Comparison of ENCODE assay signal across 13 cellular contexts in genomic region chr4:81506731-81507130, GRCh38. TPM values are rescaled to one million over a fixed set of nuclear protein-coding genes. Genes with fewer than 3 reads are reported as not detected.
DNase-seq lines count a peak whose midpoint lies in the region; ATAC-seq and TF ChIP-seq lines count a peak whose summit lies in the region.
"Had no signal": no experiment of that assay in that cellular context is flagged by ENCODE, and none has a peak within 500 bp of the region (broad histone marks: within the 10 kb centered on the region; RNA-seq: fewer than 3 reads in every experiment).

No MANE protein-coding gene starts in this region.

- H3K27me3 Mint-ChIP-seq in activated T-cell treated with anti-CD3 and anti-CD28 coated beads, Interleukin-2, amount 50 U/mL, for 72 hours (ENCODE audit: low read depth) = peaks cover 6% of the 10 kb centered on the region
- H3K27me3 Mint-ChIP-seq in stimulated activated naive CD8-positive, alpha-beta T cell treated with anti-CD3 and anti-CD28 coated beads, Interleukin-15, Interleukin-2, amounts not matched to agents 100 ng/mL and 50 ng/mL, for 24 hours = no peaks in the 10 kb centered on the region
- no peaks in the 10 kb centered on the region for H3K27me3 Mint-ChIP-seq in CD8-positive, alpha-beta T cell (ENCODE audit: low read depth)

- TF ChIP-seq CTCF in CD8-positive, alpha-beta T cell (IDR thresholded peaks at IDR 0.05) = no peak

- no peaks in the 10 kb centered on the region for H3K36me3 Mint-ChIP-seq in activated T-cell treated with anti-CD3 and anti-CD28 coated beads, Interleukin-2, amount 50 U/mL, for 72 hours (ENCODE audit: insufficient read depth in 2 of 2)
- H3K36me3 Mint-ChIP-seq in stimulated activated naive CD8-positive, alpha-beta T cell treated with anti-CD3 and anti-CD28 coated beads, Interleukin-15, Interleukin-2, amounts not matched to agents 100 ng/mL and 50 ng/mL, for 24 hours (ENCODE audit: low read depth) = no peaks in the 10 kb centered on the region
- no peaks in the 10 kb centered on the region for H3K36me3 Mint-ChIP-seq in CD8-positive, alpha-beta T cell

- intact Hi-C loops in CD8-positive, alpha-beta T cell (cut with DNase I, micrococcal nuclease) = loop anchor here (5.0 kb wide), 1 partner anchor 34 kb away; the partner anchor contains the start of gene RASGEF1B (in 2 of the 2)

- no peaks in the 10 kb centered on the region for H3K36me3 ChIP-seq in CD8-positive, alpha-beta T cell (ENCODE audit: insufficient read depth, low read length)
- H3K36me3 ChIP-seq: cardiac muscle cell had no signal

- H3K4me3 ChIP-seq in CD8-positive, alpha-beta T cell (ENCODE audit: low read depth, low read length) = no peak overlapping the region
- H3K4me3 ChIP-seq: cardiac muscle cell had no signal

- POLR2A ChIA-PET in CD8-positive, alpha-beta T cell (lab: Charles Lee) = interaction anchor here (1.6 to 2.3 kb wide), 2 partner anchors 35 to 39 kb away, joined by 4 to 8 read pairs; partner anchors contain the start of gene RASGEF1B

- H3K9me3 ChIP-seq in CD8-positive, alpha-beta T cell (ENCODE audit: low read length) = no peaks in the 10 kb centered on the region

- no peaks in the 10 kb centered on the region for H3K9me3 Mint-ChIP-seq in activated T-cell treated with anti-CD3 and anti-CD28 coated beads, Interleukin-2, amount 50 U/mL, for 72 hours
- H3K9me3 Mint-ChIP-seq in stimulated activated naive CD8-positive, alpha-beta T cell treated with anti-CD3 and anti-CD28 coated beads, Interleukin-15, Interleukin-2, amounts not matched to agents 100 ng/mL and 50 ng/mL, for 24 hours = no peaks in the 10 kb centered on the region
- H3K9me3 Mint-ChIP-seq in CD8-positive, alpha-beta T cell = no peaks in the 10 kb centered on the region

- CTCF ChIA-PET in CD8-positive, alpha-beta T cell (lab: Charles Lee) = interaction anchor here (1.7 to 3.0 kb wide), 4 partner anchors 8 to 39 kb away, joined by 4 to 10 read pairs (median 6); partner anchors contain the start of gene RASGEF1B

- no peaks in the 10 kb centered on the region for H3K27me3 ChIP-seq in CD8-positive, alpha-beta T cell (ENCODE audit: insufficient read depth, low read length)
- H3K27me3 ChIP-seq: cardiac muscle cell had no signal

- no peak overlapping the region for H3K27ac ChIP-seq in CD8-positive, alpha-beta T cell (ENCODE audit: low read depth, low read length)
- H3K27ac ChIP-seq: cardiac muscle cell, foreskin keratinocyte had no signal

- peak; percentile 47 to 65 for ATAC-seq in activated T-cell treated with anti-CD3 and anti-CD28 coated beads, Interleukin-2, amount 50 U/mL, for 72 hours (replicated peaks in 1 of 2)
- peak; percentile 79 for ATAC-seq in HG02571 (IDR thresholded peaks at IDR 0.05; ENCODE audit: unreplicated experiment)
- peak; percentile 56 for ATAC-seq in HG03558 (IDR thresholded peaks at IDR 0.05; ENCODE audit: extremely low read depth, unreplicated experiment)
- no peak for ATAC-seq in CD8-positive, alpha-beta T cell
- ATAC-seq: foreskin keratinocyte had no signal

- peaks cover 57% of the 10 kb centered on the region for H3K4me1 Mint-ChIP-seq in activated T-cell treated with anti-CD3 and anti-CD28 coated beads, Interleukin-2, amount 50 U/mL, for 72 hours (ENCODE audit: low read depth)
- peaks cover 84% of the 10 kb centered on the region for H3K4me1 Mint-ChIP-seq in stimulated activated naive CD8-positive, alpha-beta T cell treated with anti-CD3 and anti-CD28 coated beads, Interleukin-15, Interleukin-2, amounts not matched to agents 100 ng/mL and 50 ng/mL, for 24 hours (ENCODE audit: low read depth)
- peaks cover 46% of the 10 kb centered on the region for H3K4me1 Mint-ChIP-seq in CD8-positive, alpha-beta T cell (ENCODE audit: low read depth)

- no peak overlapping the region for H3K27ac Mint-ChIP-seq in activated T-cell treated with anti-CD3 and anti-CD28 coated beads, Interleukin-2, amount 50 U/mL, for 72 hours
- peak overlapping the region; percentile 77 for H3K27ac Mint-ChIP-seq in stimulated activated naive CD8-positive, alpha-beta T cell treated with anti-CD3 and anti-CD28 coated beads, Interleukin-15, Interleukin-2, amounts not matched to agents 100 ng/mL and 50 ng/mL, for 24 hours
- H3K27ac Mint-ChIP-seq in CD8-positive, alpha-beta T cell = no peak overlapping the region

- peak; percentile 22 to 23 for DNase-seq in activated T-cell treated with anti-CD3 and anti-CD28 coated beads, Interleukin-2, amount 50 U/mL, for 72 hours
- DNase-seq in activated T-cell treated with anti-CD3 and anti-CD28 coated beads, Interleukin-2, amount 50 U/mL, for 1 hour = no peak
- DNase-seq in CD8-positive, alpha-beta T cell = no peak
- DNase-seq in NOMO-1 treated with DMSO at 0.1 percent for 48 hours (lab: John Stamatoyannopoulos, UW; ENCODE audit: unreplicated experiment) = no peak
- DNase-seq in GF-D8 (lab: John Stamatoyannopoulos, UW) = no peak
- DNase-seq: foreskin keratinocyte, NCI-H69 had no signal

- H3K4me1 ChIP-seq in CD8-positive, alpha-beta T cell (ENCODE audit: insufficient read depth, low read length) = peaks cover 17% of the 10 kb centered on the region
- H3K4me1 ChIP-seq: foreskin keratinocyte had no signal

- H3K4me3 Mint-ChIP-seq in activated T-cell treated with anti-CD3 and anti-CD28 coated beads, Interleukin-2, amount 50 U/mL, for 72 hours = no peak overlapping the region
- H3K4me3 Mint-ChIP-seq in stimulated activated naive CD8-positive, alpha-beta T cell treated with anti-CD3 and anti-CD28 coated beads, Interleukin-15, Interleukin-2, amounts not matched to agents 100 ng/mL and 50 ng/mL, for 24 hours = no peak overlapping the region
- H3K4me3 Mint-ChIP-seq in CD8-positive, alpha-beta T cell = no peak overlapping the region

RNA-seq across cellular contexts. Expression of gene RASGEF1B, which starts 35.0 kb away (rescaled TPM):
- total RNA-seq in activated T-cell treated with anti-CD3 and anti-CD28 coated beads, Interleukin-2, amount 50 U/mL, for 72 hours = 1 to 10 TPM; 7.3 to 8.6 TPM
- 100 to 1,000 TPM; 103 to 110 TPM for total RNA-seq in CD8-positive, alpha-beta T cell
- total RNA-seq: G401, lung microvascular endothelial cell had no signal

Comparison
In these comparisons a context has a peak if more than half of its experiments do, and no peak if none do; other contexts are left out.
1. DNase-seq: peak in activated T-cell treated with anti-CD3 and anti-CD28 coated beads, Interleukin-2, amount 50 U/mL, for 72 hours (2 of 2); none in activated T-cell treated with anti-CD3 and anti-CD28 coated beads, Interleukin-2, amount 50 U/mL, for 1 hour (single experiment), CD8-positive, alpha-beta T cell (0 of 7), NOMO-1 treated with DMSO at 0.1 percent for 48 hours (single experiment) and GF-D8 (single experiment).
2. RNA of gene RASGEF1B, which starts 35.0 kb away (total RNA-seq): 103 to 110 TPM in CD8-positive, alpha-beta T cell; 7.3 to 8.6 TPM in activated T-cell treated with anti-CD3 and anti-CD28 coated beads, Interleukin-2, amount 50 U/mL, for 72 hours; every median in the first group is over 10 times any median in the second.